Comparison of ENCODE assay signal across 2 cellular contexts in the genomic region with DNA sequence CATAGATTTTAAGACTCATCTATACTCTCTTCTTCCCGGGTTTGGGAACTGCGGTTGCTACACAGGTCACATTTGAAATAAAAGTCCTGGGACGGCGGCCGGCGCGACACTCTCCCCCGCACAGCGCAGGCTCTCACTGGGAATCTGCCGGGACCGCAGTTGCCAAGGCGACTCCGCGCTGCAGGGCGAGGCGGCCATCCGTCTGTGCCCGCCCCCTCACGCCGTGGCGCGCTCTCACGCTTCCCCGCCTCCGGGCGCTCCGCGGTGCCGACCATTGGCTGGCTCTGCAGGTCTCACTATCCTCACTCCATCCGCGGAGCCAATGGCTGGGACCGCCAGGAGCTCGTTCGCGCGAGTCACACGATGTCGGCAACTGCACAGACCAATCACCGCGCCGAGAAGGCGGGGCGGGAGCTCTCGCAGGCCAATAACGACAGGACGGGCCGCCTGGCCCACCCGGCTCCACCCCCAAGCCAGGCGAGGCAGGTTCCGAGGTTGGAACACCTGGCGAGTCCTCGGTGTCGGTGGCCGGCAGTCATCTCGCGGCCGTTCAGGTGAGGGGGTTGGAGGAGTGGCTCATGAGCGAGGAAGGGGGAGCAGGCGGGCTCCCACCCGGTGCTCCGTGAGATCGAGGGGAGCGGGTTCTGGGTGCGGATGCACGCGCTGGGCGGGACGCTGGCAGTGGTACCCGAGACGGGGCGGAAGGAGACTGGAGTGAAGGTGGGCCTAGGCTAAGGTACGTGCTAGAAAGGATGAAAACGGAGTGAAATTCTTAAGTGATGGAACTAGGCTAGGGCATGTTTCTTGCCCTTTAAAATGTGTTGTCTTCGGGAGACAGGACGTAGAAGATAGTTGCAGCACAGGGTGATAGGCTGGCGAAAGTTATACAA.
A peak's percentile ranks its signal among the peaks of the same experiment; 100 is the strongest.
TF ChIP-seq lines count a peak whose summit lies in the region.

Gene MSMO1 (plus strand): TSS at position 459 of the 890 bp plus-strand sequence. CDS start 5,702 bp downstream, outside the sequence.

TF ChIP-seq in HCT116, 20 proteins besides CTCF, POLR2A, EP300 and RAD21 (continued from another document):
- TF ChIP-seq REST (IDR thresholded peaks at IDR 0.05; ENCODE audit: low read depth) (no peak), EZH2 (IDR thresholded peaks at IDR 0.05) (no peak), SIN3A (IDR thresholded peaks at IDR 0.05; ENCODE audit: low read depth) (peak; percentile 84; the same call in 1 of the 2 replicates), ZFX (IDR thresholded peaks at IDR 0.05) (peak; percentile 58), SP1 (IDR thresholded peaks at IDR 0.05; ENCODE audit: low read depth) (peak; percentile 99), EGR1 (IDR thresholded peaks at IDR 0.05; ENCODE audit: low read depth) (peak; percentile 91)
- TF ChIP-seq, protein P1, sequence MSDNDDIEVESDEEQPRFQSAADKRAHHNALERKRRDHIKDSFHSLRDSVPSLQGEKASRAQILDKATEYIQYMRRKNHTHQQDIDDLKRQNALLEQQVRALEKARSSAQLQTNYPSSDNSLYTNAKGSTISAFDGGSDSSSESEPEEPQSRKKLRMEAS (IDR thresholded peaks at IDR 0.05), result peak; percentile 77
- TF ChIP-seq, protein P2, sequence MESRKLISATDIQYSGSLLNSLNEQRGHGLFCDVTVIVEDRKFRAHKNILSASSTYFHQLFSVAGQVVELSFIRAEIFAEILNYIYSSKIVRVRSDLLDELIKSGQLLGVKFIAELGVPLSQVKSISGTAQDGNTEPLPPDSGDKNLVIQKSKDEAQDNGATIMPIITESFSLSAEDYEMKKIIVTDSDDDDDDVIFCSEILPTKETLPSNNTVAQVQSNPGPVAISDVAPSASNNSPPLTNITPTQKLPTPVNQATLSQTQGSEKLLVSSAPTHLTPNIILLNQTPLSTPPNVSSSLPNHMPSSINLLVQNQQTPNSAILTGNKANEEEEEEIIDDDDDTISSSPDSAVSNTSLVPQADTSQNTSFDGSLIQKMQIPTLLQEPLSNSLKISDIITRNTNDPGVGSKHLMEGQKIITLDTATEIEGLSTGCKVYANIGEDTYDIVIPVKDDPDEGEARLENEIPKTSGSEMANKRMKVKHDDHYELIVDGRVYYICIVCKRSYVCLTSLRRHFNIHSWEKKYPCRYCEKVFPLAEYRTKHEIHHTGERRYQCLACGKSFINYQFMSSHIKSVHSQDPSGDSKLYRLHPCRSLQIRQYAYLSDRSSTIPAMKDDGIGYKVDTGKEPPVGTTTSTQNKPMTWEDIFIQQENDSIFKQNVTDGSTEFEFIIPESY (IDR thresholded peaks at IDR 0.05; ENCODE audit: extremely low read depth, insufficient replicate concordance, low read length), result peak; percentile 29
TF ChIP-seq in HCT116: peak in this region for 7.

TF ChIP-seq in neural cell, 6 proteins besides CTCF, POLR2A, EP300 and RAD21 (continued from another document):
- TF ChIP-seq REST (IDR thresholded peaks at IDR 0.05; ENCODE audit: borderline replicate concordance), result peak; percentile 75
